10 cellular contexts compared by ENCODE assay signal in the genomic region with DNA sequence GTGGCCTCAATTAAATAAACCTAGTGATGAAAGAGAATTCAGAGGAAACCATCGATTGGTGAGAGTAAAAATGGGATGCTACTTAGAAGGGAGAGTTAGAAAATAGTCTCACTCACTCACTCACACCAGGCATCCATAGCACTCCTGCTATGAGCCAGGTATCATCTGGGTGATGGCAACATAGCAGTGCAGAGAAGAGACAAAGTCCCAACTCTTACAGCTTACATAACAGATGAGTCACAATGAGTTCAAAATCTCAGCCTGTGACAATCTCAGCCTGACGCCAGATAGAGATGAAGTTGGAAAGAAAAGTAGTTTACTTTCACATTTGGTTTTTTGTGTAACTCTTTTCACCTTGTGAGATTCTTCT. TPM values are rescaled to one million over a fixed set of nuclear protein-coding genes. Genes with fewer than 3 reads are reported as not detected.
DNase-seq lines count a peak whose midpoint lies in the region; ATAC-seq and TF ChIP-seq lines count a peak whose summit lies in the region.
"Had no signal": no experiment of that assay in that cellular context is flagged by ENCODE, and none has a peak within 500 bp of the region (broad histone marks: within the 10 kb centered on the region; RNA-seq: fewer than 3 reads in every experiment).

No MANE protein-coding gene starts in this region.

- peak; percentile 17 for DNase-seq in SIG-M5 treated with dmso at 0.1 percent for 504 hours (lab: John Stamatoyannopoulos, UW; ENCODE audit: unreplicated experiment)
- DNase-seq in SIG-M5 (lab: John Stamatoyannopoulos, UW): no peak
- no peak for DNase-seq in WTC11 (ENCODE audit: low spot score)
- DNase-seq in inferior parietal cortex (ENCODE audit: extremely low spot score): peak; percentile 23
- DNase-seq in superior temporal gyrus (ENCODE audit: extremely low spot score): peak; percentile 34
- DNase-seq in SK-N-DZ (ENCODE audit: low spot score): no peak
- no peak for DNase-seq in retina
- no peak for DNase-seq in stimulated activated CD4-positive, alpha-beta T cell treated with anti-CD3 and anti-CD28 coated beads, Interleukin-2, amount 100 ng/mL, for 48 hours
- DNase-seq: NCI-H2081 treated with DMSO at 0.1 percent for 48 hours had no signal

- H3K4me3 Mint-ChIP-seq in WTC11: no peak overlapping the region
- H3K4me3 Mint-ChIP-seq: activated CD4-positive, alpha-beta memory T cell treated with anti-CD3 and anti-CD28 coated beads, Interleukin-2, amount 10 ng/mL, durations not matched to agents 7 days and 5 days had no signal

- POLR2A ChIA-PET in WTC11 (lab: Charles Lee): no interaction called here

- H3K27ac Mint-ChIP-seq in WTC11: no peak overlapping the region
- H3K27ac Mint-ChIP-seq: activated CD4-positive, alpha-beta memory T cell treated with anti-CD3 and anti-CD28 coated beads, Interleukin-2, amount 10 ng/mL, durations not matched to agents 7 days and 5 days had no signal

- CTCF ChIA-PET in WTC11 (lab: Charles Lee): no interaction called here

- ATAC-seq in WTC11: no peak

- H3K27me3 Mint-ChIP-seq in WTC11 (ENCODE audit: low read depth): no peaks in the 10 kb centered on the region; the same call in 1 of the 2 replicates
- H3K27me3 Mint-ChIP-seq: activated CD4-positive, alpha-beta memory T cell treated with anti-CD3 and anti-CD28 coated beads, Interleukin-2, amount 10 ng/mL, durations not matched to agents 7 days and 5 days had no signal

- H3K4me1 Mint-ChIP-seq in WTC11: no peaks in the 10 kb centered on the region

- no peaks in the 10 kb centered on the region for H3K9me3 Mint-ChIP-seq in WTC11
- H3K9me3 Mint-ChIP-seq: activated CD4-positive, alpha-beta memory T cell treated with anti-CD3 and anti-CD28 coated beads, Interleukin-2, amount 10 ng/mL, durations not matched to agents 7 days and 5 days had no signal

- TF ChIP-seq CTCF in WTC11 (IDR thresholded peaks at IDR 0.05): no peak

- no peaks in the 10 kb centered on the region for H3K36me3 Mint-ChIP-seq in WTC11

TF ChIP-seq in WTC11, 78 proteins besides CTCF, POLR2A, EP300 and RAD21:
- TF ChIP-seq GTF2I (CRISPR knock-in tag; conservative IDR thresholded peaks at IDR 0.05) (no peak), ZNF423 (CRISPR knock-in tag; IDR thresholded peaks at IDR 0.05) (no peak), SOX15 (CRISPR knock-in tag; IDR thresholded peaks at IDR 0.05) (no peak), ZNF232 (CRISPR knock-in tag; IDR thresholded peaks at IDR 0.05) (no peak), HMGA2 (CRISPR knock-in tag; IDR thresholded peaks at IDR 0.05) (no peak), GABPB1 (CRISPR knock-in tag; IDR thresholded peaks at IDR 0.05) (0 out of 2 replicates have a peak, but pooled peaks have one; percentile 32)

RNA-seq across cellular contexts. Expression of a gene that starts 55.4 kb away (rescaled TPM):
- 51.1 to 65.8 TPM (median 52.7 TPM) in 3 replicates for total RNA-seq in WTC11 (2021)
- polyA plus RNA-seq in SK-N-DZ (2014; cell fraction: cytosol; rRNA removed): 57.3 and 58.8 TPM in 2 replicates
- polyA plus RNA-seq in SK-N-DZ (2014; cell fraction: nucleus; rRNA removed): 227 and 247 TPM in 2 replicates

Comparison
In these comparisons a context has a peak if more than half of its experiments do, and no peak if none do; other contexts are left out.
1. DNase-seq: peak in SIG-M5 treated with dmso at 0.1 percent for 504 hours (single experiment), inferior parietal cortex (single experiment) and superior temporal gyrus (single experiment); none in SIG-M5 (single experiment), WTC11 (single experiment), SK-N-DZ (single experiment), retina (single experiment) and stimulated activated CD4-positive, alpha-beta T cell treated with anti-CD3 and anti-CD28 coated beads, Interleukin-2, amount 100 ng/mL, for 48 hours (0 of 2).